ENCODE assay signal across 24 cellular contexts in genomic region chr16:72794319-72794718, GRCh38.
"Had no signal": no experiment of that assay in that cellular context is flagged by ENCODE, and none has a peak within 500 bp of the region (broad histone marks: within the 10 kb centered on the region; RNA-seq: fewer than 3 reads in every experiment).

No MANE protein-coding gene starts in this region.

- H3K27me3 Mint-ChIP-seq: dendritic cell treated with granulocyte-macrophage colony-stimulating factor and Interleukin-4, amounts not matched to agents 40 ng/mL and 50 ng/mL, for 4 days; memory B cell; stimulated activated memory B cell treated with anti-CD40 and anti-IgM and Interleukin-4, amounts not matched to agents 10 μg/mL and 1 μg/mL and 100 μg/mL, for 72 hours; type B pancreatic cell had no signal

- ATAC-seq: natural killer cell; right cardiac atrium; stimulated activated memory B cell treated with anti-CD40 and anti-IgM and Interleukin-4, amounts not matched to agents 10 μg/mL and 1 μg/mL and 100 μg/mL, for 72 hours; stimulated activated naive CD8-positive, alpha-beta T cell treated with anti-CD3 and anti-CD28 coated beads, Interleukin-15, Interleukin-2, amounts not matched to agents 100 U/mL and 50 U/mL, for 24 hours had no signal

- H3K4me3 ChIP-seq: colonic mucosa, esophagus squamous epithelium, lung, prostate gland, skin epidermis, spleen, testis, tibial artery had no signal

- H3K4me1 ChIP-seq: colonic mucosa, prostate gland, testis had no signal

- H3K4me3 Mint-ChIP-seq: dendritic cell treated with granulocyte-macrophage colony-stimulating factor and Interleukin-4, amounts not matched to agents 40 ng/mL and 50 ng/mL, for 4 days; endodermal cell; immature natural killer cell; memory B cell; natural killer cell; stimulated activated memory B cell treated with anti-CD40 and anti-IgM and Interleukin-4, amounts not matched to agents 10 μg/mL and 1 μg/mL and 100 μg/mL, for 72 hours; type B pancreatic cell had no signal

- H3K9me3 ChIP-seq: colonic mucosa, esophagus squamous epithelium, prostate gland, spleen, testis, tibial artery had no signal

- H3K27ac ChIP-seq: colonic mucosa, esophagus squamous epithelium, prostate gland, skin epidermis, spleen, testis, tibial artery had no signal

- H3K27me3 ChIP-seq: colonic mucosa, esophagus squamous epithelium, spleen, testis, tibial artery had no signal

- H3K36me3 ChIP-seq: colonic mucosa had no signal

- H3K36me3 Mint-ChIP-seq: natural killer cell had no signal

- H3K9me3 Mint-ChIP-seq: dendritic cell treated with granulocyte-macrophage colony-stimulating factor and Interleukin-4, amounts not matched to agents 40 ng/mL and 50 ng/mL, for 4 days; endodermal cell; memory B cell; natural killer cell; stimulated activated memory B cell treated with anti-CD40 and anti-IgM and Interleukin-4, amounts not matched to agents 10 μg/mL and 1 μg/mL and 100 μg/mL, for 72 hours; type B pancreatic cell had no signal

- H3K27ac Mint-ChIP-seq: dendritic cell treated with granulocyte-macrophage colony-stimulating factor and Interleukin-4, amounts not matched to agents 40 ng/mL and 50 ng/mL, for 4 days; endodermal cell; immature natural killer cell; memory B cell; natural killer cell; stimulated activated memory B cell treated with anti-CD40 and anti-IgM and Interleukin-4, amounts not matched to agents 10 μg/mL and 1 μg/mL and 100 μg/mL, for 72 hours; type B pancreatic cell had no signal

- H3K4me1 Mint-ChIP-seq: endodermal cell; immature natural killer cell; stimulated activated memory B cell treated with anti-CD40 and anti-IgM and Interleukin-4, amounts not matched to agents 10 μg/mL and 1 μg/mL and 100 μg/mL, for 72 hours had no signal

- DNase-seq: colonic mucosa; effector CD8-positive, alpha-beta T cell; endodermal cell; esophagus squamous epithelium; foreskin melanocyte; hypothalamus; immature natural killer cell; islet precursor cell; kidney glomerular epithelial cell; natural killer cell; stimulated activated CD4-positive, alpha-beta T cell treated with anti-CD3 and anti-CD28 coated beads, Interleukin-4, amount 100 ng/mL, for 4 hours; stimulated activated naive CD8-positive, alpha-beta T cell treated with anti-CD3 and anti-CD28 coated beads, Interleukin-15, Interleukin-2, amounts not matched to agents 100 U/mL and 50 U/mL, for 24 hours; substantia nigra; testis; tibial artery had no signal
